ENCODE assay signal across 1 cellular context in the genomic region with DNA sequence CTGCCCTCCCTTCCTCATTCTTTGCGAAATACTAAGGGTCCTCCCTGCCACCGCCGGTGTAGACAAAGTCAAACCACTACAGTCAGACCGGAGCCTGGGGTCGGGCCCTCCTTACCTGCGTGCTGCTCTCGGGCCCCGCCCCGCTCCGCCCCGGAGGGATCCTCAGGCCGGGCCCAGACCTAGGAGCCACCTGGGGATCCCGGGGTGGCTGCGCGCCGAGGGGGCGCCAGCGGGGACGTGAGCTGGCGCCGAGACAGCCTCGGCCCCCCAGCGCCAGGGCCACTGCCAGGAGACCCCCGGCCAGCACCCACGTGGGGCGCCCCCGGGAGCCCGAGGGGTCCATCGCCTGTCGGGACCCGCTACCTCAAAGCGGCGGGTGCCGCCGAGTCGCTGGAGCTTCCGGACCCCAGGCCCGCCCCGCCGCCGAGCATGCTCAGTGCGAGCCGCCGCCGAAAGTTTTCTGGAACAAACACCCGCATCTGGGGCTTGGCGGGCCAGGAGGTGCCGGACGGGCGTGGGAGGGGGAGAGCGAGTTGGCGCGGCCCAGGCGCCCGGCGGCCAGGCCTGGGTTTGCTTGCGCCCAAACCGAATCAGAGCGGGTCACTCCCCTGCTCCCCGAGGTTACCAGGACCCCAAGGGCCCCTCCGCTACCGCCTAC.
TF ChIP-seq lines count a peak whose summit lies in the region.

A gene with protein sequence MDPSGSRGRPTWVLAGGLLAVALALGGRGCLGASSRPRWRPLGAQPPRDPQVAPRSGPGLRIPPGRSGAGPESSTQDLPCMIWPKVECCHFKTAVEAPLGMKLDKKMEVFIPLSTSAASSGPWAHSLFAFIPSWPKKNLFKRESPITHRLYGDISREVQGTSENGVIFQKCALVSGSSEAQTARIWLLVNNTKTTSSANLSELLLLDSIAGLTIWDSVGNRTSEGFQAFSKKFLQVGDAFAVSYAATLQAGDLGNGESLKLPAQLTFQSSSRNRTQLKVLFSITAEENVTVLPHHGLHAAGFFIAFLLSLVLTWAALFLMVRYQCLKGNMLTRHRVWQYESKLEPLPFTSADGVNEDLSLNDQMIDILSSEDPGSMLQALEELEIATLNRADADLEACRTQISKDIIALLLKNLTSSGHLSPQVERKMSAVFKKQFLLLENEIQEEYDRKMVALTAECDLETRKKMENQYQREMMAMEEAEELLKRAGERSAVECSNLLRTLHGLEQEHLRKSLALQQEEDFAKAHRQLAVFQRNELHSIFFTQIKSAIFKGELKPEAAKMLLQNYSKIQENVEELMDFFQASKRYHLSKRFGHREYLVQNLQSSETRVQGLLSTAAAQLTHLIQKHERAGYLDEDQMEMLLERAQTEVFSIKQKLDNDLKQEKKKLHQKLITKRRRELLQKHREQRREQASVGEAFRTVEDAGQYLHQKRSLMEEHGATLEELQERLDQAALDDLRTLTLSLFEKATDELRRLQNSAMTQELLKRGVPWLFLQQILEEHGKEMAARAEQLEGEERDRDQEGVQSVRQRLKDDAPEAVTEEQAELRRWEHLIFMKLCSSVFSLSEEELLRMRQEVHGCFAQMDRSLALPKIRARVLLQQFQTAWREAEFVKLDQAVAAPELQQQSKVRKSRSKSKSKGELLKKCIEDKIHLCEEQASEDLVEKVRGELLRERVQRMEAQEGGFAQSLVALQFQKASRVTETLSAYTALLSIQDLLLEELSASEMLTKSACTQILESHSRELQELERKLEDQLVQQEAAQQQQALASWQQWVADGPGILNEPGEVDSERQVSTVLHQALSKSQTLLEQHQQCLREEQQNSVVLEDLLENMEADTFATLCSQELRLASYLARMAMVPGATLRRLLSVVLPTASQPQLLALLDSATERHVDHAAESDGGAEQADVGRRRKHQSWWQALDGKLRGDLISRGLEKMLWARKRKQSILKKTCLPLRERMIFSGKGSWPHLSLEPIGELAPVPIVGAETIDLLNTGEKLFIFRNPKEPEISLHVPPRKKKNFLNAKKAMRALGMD (minus strand): TSS at position 389 of the 658 bp plus-strand sequence. CDS start 46 bp downstream, at position 343.

TF ChIP-seq in GM12878, 131 proteins besides CTCF, POLR2A, EP300 and RAD21 (continued from another document):
- TF ChIP-seq, protein P1, sequence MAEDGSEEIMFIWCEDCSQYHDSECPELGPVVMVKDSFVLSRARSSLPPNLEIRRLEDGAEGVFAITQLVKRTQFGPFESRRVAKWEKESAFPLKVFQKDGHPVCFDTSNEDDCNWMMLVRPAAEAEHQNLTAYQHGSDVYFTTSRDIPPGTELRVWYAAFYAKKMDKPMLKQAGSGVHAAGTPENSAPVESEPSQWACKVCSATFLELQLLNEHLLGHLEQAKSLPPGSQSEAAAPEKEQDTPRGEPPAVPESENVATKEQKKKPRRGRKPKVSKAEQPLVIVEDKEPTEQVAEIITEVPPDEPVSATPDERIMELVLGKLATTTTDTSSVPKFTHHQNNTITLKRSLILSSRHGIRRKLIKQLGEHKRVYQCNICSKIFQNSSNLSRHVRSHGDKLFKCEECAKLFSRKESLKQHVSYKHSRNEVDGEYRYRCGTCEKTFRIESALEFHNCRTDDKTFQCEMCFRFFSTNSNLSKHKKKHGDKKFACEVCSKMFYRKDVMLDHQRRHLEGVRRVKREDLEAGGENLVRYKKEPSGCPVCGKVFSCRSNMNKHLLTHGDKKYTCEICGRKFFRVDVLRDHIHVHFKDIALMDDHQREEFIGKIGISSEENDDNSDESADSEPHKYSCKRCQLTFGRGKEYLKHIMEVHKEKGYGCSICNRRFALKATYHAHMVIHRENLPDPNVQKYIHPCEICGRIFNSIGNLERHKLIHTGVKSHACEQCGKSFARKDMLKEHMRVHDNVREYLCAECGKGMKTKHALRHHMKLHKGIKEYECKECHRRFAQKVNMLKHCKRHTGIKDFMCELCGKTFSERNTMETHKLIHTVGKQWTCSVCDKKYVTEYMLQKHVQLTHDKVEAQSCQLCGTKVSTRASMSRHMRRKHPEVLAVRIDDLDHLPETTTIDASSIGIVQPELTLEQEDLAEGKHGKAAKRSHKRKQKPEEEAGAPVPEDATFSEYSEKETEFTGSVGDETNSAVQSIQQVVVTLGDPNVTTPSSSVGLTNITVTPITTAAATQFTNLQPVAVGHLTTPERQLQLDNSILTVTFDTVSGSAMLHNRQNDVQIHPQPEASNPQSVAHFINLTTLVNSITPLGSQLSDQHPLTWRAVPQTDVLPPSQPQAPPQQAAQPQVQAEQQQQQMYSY (CRISPR knock-in tag; IDR thresholded peaks at IDR 0.05), result no peak
- TF ChIP-seq, protein P2, sequence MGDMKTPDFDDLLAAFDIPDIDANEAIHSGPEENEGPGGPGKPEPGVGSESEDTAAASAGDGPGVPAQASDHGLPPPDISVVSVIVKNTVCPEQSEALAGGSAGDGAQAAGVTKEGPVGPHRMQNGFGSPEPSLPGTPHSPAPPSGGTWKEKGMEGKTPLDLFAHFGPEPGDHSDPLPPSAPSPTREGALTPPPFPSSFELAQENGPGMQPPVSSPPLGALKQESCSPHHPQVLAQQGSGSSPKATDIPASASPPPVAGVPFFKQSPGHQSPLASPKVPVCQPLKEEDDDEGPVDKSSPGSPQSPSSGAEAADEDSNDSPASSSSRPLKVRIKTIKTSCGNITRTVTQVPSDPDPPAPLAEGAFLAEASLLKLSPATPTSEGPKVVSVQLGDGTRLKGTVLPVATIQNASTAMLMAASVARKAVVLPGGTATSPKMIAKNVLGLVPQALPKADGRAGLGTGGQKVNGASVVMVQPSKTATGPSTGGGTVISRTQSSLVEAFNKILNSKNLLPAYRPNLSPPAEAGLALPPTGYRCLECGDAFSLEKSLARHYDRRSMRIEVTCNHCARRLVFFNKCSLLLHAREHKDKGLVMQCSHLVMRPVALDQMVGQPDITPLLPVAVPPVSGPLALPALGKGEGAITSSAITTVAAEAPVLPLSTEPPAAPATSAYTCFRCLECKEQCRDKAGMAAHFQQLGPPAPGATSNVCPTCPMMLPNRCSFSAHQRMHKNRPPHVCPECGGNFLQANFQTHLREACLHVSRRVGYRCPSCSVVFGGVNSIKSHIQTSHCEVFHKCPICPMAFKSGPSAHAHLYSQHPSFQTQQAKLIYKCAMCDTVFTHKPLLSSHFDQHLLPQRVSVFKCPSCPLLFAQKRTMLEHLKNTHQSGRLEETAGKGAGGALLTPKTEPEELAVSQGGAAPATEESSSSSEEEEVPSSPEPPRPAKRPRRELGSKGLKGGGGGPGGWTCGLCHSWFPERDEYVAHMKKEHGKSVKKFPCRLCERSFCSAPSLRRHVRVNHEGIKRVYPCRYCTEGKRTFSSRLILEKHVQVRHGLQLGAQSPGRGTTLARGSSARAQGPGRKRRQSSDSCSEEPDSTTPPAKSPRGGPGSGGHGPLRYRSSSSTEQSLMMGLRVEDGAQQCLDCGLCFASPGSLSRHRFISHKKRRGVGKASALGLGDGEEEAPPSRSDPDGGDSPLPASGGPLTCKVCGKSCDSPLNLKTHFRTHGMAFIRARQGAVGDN (IDR thresholded peaks at IDR 0.05), result 0 out of 2 replicates have a peak, but pooled peaks have one; percentile 23
- TF ChIP-seq BRCA1 (IDR thresholded peaks at IDR 0.05; ENCODE audit: low read depth, low read length) (no peak), NR2F1 (conservative IDR thresholded peaks at IDR 0.05) (0 out of 2 replicates have a peak, but pooled peaks have one; percentile 16), BHLHE40 (IDR thresholded peaks at IDR 0.05; ENCODE audit: borderline replicate concordance in 1 of 2, low read depth in 2 of 2, low read length in 1 of 2) (peak in 1 of 2 experiments; percentile 10; a peak in 2 of 4 replicates), MTA2 (IDR thresholded peaks at IDR 0.05; ENCODE audit: low read depth) (no peak), RBBP5 (conservative IDR thresholded peaks at IDR 0.05) (no peak), JUNB (IDR thresholded peaks at IDR 0.05) (no peak), SMARCA5 (IDR thresholded peaks at IDR 0.05) (no peak), EZH2 (IDR thresholded peaks at IDR 0.05; ENCODE audit: borderline replicate concordance, control insufficient read depth, low read depth, low read length) (no peak), NRF1 (conservative IDR thresholded peaks at IDR 0.05; ENCODE audit: low read depth, low read length) (0 out of 2 replicates have a peak, but pooled peaks have one; percentile 18), POLR2AphosphoS5 (IDR thresholded peaks at IDR 0.05; ENCODE audit: low read length) (no peak)
- TF ChIP-seq, protein P3, sequence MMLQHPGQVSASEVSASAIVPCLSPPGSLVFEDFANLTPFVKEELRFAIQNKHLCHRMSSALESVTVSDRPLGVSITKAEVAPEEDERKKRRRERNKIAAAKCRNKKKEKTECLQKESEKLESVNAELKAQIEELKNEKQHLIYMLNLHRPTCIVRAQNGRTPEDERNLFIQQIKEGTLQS (IDR thresholded peaks at IDR 0.05; ENCODE audit: borderline replicate concordance, extremely low read depth, low read depth, low read length), result no peak
- TF ChIP-seq, protein P4, sequence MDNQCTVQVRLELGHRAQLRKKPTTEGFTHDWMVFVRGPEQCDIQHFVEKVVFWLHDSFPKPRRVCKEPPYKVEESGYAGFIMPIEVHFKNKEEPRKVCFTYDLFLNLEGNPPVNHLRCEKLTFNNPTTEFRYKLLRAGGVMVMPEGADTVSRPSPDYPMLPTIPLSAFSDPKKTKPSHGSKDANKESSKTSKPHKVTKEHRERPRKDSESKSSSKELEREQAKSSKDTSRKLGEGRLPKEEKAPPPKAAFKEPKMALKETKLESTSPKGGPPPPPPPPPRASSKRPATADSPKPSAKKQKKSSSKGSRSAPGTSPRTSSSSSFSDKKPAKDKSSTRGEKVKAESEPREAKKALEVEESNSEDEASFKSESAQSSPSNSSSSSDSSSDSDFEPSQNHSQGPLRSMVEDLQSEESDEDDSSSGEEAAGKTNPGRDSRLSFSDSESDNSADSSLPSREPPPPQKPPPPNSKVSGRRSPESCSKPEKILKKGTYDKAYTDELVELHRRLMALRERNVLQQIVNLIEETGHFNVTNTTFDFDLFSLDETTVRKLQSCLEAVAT (IDR thresholded peaks at IDR 0.05), result no peak
- TF ChIP-seq, protein P5, sequence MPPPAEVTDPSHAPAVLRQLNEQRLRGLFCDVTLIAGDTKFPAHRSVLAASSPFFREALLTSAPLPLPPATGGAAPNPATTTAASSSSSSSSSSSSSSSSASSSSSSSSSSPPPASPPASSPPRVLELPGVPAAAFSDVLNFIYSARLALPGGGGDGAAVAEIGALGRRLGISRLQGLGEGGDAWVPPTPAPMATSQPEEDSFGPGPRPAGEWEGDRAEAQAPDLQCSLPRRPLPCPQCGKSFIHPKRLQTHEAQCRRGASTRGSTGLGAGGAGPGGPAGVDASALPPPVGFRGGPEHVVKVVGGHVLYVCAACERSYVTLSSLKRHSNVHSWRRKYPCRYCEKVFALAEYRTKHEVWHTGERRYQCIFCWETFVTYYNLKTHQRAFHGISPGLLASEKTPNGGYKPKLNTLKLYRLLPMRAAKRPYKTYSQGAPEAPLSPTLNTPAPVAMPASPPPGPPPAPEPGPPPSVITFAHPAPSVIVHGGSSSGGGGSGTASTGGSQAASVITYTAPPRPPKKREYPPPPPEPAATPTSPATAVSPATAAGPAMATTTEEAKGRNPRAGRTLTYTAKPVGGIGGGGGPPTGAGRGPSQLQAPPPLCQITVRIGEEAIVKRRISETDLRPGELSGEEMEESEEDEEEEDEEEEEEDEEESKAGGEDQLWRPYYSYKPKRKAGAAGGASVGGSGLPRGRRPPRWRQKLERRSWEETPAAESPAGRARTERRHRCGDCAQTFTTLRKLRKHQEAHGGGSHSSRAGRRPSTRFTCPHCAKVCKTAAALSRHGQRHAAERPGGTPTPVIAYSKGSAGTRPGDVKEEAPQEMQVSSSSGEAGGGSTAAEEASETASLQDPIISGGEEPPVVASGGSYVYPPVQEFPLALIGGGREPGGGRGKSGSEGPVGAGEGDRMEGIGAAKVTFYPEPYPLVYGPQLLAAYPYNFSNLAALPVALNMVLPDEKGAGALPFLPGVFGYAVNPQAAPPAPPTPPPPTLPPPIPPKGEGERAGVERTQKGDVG (CRISPR knock-in tag; IDR thresholded peaks at IDR 0.05), result no peak
- TF ChIP-seq, protein P6, sequence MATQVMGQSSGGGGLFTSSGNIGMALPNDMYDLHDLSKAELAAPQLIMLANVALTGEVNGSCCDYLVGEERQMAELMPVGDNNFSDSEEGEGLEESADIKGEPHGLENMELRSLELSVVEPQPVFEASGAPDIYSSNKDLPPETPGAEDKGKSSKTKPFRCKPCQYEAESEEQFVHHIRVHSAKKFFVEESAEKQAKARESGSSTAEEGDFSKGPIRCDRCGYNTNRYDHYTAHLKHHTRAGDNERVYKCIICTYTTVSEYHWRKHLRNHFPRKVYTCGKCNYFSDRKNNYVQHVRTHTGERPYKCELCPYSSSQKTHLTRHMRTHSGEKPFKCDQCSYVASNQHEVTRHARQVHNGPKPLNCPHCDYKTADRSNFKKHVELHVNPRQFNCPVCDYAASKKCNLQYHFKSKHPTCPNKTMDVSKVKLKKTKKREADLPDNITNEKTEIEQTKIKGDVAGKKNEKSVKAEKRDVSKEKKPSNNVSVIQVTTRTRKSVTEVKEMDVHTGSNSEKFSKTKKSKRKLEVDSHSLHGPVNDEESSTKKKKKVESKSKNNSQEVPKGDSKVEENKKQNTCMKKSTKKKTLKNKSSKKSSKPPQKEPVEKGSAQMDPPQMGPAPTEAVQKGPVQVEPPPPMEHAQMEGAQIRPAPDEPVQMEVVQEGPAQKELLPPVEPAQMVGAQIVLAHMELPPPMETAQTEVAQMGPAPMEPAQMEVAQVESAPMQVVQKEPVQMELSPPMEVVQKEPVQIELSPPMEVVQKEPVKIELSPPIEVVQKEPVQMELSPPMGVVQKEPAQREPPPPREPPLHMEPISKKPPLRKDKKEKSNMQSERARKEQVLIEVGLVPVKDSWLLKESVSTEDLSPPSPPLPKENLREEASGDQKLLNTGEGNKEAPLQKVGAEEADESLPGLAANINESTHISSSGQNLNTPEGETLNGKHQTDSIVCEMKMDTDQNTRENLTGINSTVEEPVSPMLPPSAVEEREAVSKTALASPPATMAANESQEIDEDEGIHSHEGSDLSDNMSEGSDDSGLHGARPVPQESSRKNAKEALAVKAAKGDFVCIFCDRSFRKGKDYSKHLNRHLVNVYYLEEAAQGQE (IDR thresholded peaks at IDR 0.05; ENCODE audit: low read depth, low read length), result no peak
TF ChIP-seq in GM12878: peak in this region for 8.
